In genomic region chr7:23474098-23474828, GRCh38 we compare ENCODE assay signal across 8 cellular contexts. TPM values are rescaled to one million over a fixed set of nuclear protein-coding genes. Genes with fewer than 3 reads are reported as not detected.
DNase-seq lines count a peak whose midpoint lies in the region; ATAC-seq and TF ChIP-seq lines count a peak whose summit lies in the region.

No MANE protein-coding gene starts in this region.

- H3K4me1 ChIP-seq in neuron (ENCODE audit: insufficient read depth, low read length): peaks cover 23% of the 10 kb centered on the region

- CTCF ChIA-PET in activated CD4-positive, alpha-beta memory T cell treated with anti-CD3 and anti-CD28 coated beads, Interleukin-2, amount 10 ng/mL, durations not matched to agents 7 days and 5 days (lab: Charles Lee): interaction anchor here (1.7 kb wide), 1 partner anchor 202 kb away, joined by 7 read pairs; no protein-coding TSS in a partner anchor

- H3K9me3 Mint-ChIP-seq in activated CD4-positive, alpha-beta memory T cell treated with anti-CD3 and anti-CD28 coated beads, Interleukin-2, amount 10 ng/mL, durations not matched to agents 7 days and 5 days: no peaks in the 10 kb centered on the region

- no peak for TF ChIP-seq CTCF in fibroblast of mammary gland (conservative IDR thresholded peaks at IDR 0.05; ENCODE audit: control insufficient read depth, insufficient read depth, low read depth, low read length)
- no peak for TF ChIP-seq CTCF in omental fat pad (IDR thresholded peaks at IDR 0.05)

- peak overlapping the region; percentile 22 for H2AFZ ChIP-seq in neuron (ENCODE audit: low read depth, low read length)

- H3K4me1 Mint-ChIP-seq in activated CD4-positive, alpha-beta memory T cell treated with anti-CD3 and anti-CD28 coated beads, Interleukin-2, amount 10 ng/mL, durations not matched to agents 7 days and 5 days: peaks cover 33% of the 10 kb centered on the region

- POLR2A ChIA-PET in activated CD4-positive, alpha-beta memory T cell treated with anti-CD3 and anti-CD28 coated beads, Interleukin-2, amount 10 ng/mL, durations not matched to agents 7 days and 5 days (lab: Charles Lee): interaction anchor here (0.7 to 2.4 kb wide), 4 partner anchors 11 to 175 kb away, joined by 3 to 7 read pairs (median 5); partner anchors contain the start of gene MALSU1

- H3K4me3 Mint-ChIP-seq in activated CD4-positive, alpha-beta memory T cell treated with anti-CD3 and anti-CD28 coated beads, Interleukin-2, amount 10 ng/mL, durations not matched to agents 7 days and 5 days: peak overlapping the region; percentile 68

- H3K36me3 ChIP-seq in neuron (ENCODE audit: insufficient read depth, low read length): no peaks in the 10 kb centered on the region

- ATAC-seq in GM19468 (IDR thresholded peaks at IDR 0.05; ENCODE audit: extremely low read depth, unreplicated experiment) (peak; percentile 21), HG03521 (IDR thresholded peaks at IDR 0.05; ENCODE audit: unreplicated experiment) (peak; percentile 68), omental fat pad (ENCODE audit: low FRiP score) (no peak)

- H3K27ac Mint-ChIP-seq in activated CD4-positive, alpha-beta memory T cell treated with anti-CD3 and anti-CD28 coated beads, Interleukin-2, amount 10 ng/mL, durations not matched to agents 7 days and 5 days: no peak overlapping the region

- peak; percentile 99 for DNase-seq in DMS153 treated with DMSO at 0.1 percent for 48 hours (lab: John Stamatoyannopoulos, UW; ENCODE audit: unreplicated experiment)
- peak; percentile 97 for DNase-seq in NCI-H524 treated with DMSO at 0.1 percent for 48 hours (lab: John Stamatoyannopoulos, UW)
- DNase-seq in activated CD4-positive, alpha-beta memory T cell treated with anti-CD3 and anti-CD28 coated beads, Interleukin-2, amount 10 ng/mL, durations not matched to agents 7 days and 5 days: peak; percentile 91
- DNase-seq in fibroblast of mammary gland (ENCODE audit: low read depth): peak; percentile 88
- no peak for DNase-seq in omental fat pad (ENCODE audit: low spot score)

- peaks cover 4% of the 10 kb centered on the region for H3K36me3 Mint-ChIP-seq in activated CD4-positive, alpha-beta memory T cell treated with anti-CD3 and anti-CD28 coated beads, Interleukin-2, amount 10 ng/mL, durations not matched to agents 7 days and 5 days (ENCODE audit: low read depth)

- H3K27me3 Mint-ChIP-seq in activated CD4-positive, alpha-beta memory T cell treated with anti-CD3 and anti-CD28 coated beads, Interleukin-2, amount 10 ng/mL, durations not matched to agents 7 days and 5 days: peaks cover 66% of the 10 kb centered on the region

- no peaks in the 10 kb centered on the region for H3K27me3 ChIP-seq in neuron (ENCODE audit: insufficient read depth, low read length)

- H3K4me3 ChIP-seq in fibroblast of mammary gland (ENCODE audit: control insufficient read depth, low read depth, low read length): peak overlapping the region; percentile 54
- peak overlapping the region; percentile 63 for H3K4me3 ChIP-seq in neuron (ENCODE audit: low read length)

- no peaks in the 10 kb centered on the region for H3K9me3 ChIP-seq in neuron (ENCODE audit: low read length)

RNA-seq across cellular contexts. Expression of gene IGF2BP3, which starts 4.0 kb away (rescaled TPM):
- total RNA-seq in activated CD4-positive, alpha-beta memory T cell treated with anti-CD3 and anti-CD28 coated beads, Interleukin-2, amount 10 ng/mL, durations not matched to agents 7 days and 5 days: under 1 TPM; 0.48 to 0.68 TPM
- 1 to 10 TPM in 2 of 4 donors, under 1 TPM in 2; 0.32 to 2.3 (median 1.4) TPM for total RNA-seq in omental fat pad

RNA-seq across cellular contexts. Expression of gene TRA2A, which starts 57.5 kb away (rescaled TPM):
- 100 to 1,000 TPM in 1 of 2 experiments, 10 to 100 TPM in 1; 98.1 to 104 TPM for total RNA-seq in activated CD4-positive, alpha-beta memory T cell treated with anti-CD3 and anti-CD28 coated beads, Interleukin-2, amount 10 ng/mL, durations not matched to agents 7 days and 5 days
- total RNA-seq in omental fat pad: 10 to 100 TPM; 33.5 to 59.7 (median 40.7) TPM
